In the genomic region with DNA sequence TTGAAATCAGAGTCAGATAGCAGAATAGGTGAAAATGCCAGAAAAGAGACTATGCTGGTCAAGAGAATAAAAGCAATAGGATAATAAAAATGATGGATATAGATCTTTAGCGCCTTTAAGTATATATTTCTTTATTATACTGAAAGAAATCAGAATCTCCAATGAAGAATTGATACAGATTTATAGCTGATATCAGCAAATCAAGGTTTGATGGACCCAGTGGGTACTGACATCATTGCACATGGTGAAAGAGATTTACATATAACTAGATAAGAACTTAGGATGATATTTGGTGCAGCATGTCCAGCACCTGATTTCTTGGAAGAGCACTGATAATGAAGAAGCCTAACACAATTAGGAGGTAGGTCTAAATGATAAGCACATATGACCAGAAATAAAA, we compare ENCODE assay signal across 39 cellular contexts. TPM values are rescaled to one million over a fixed set of nuclear protein-coding genes. Genes with fewer than 3 reads are reported as not detected.
"Had no signal": no experiment of that assay in that cellular context is flagged by ENCODE, and none has a peak within 500 bp of the region (broad histone marks: within the 10 kb centered on the region; RNA-seq: fewer than 3 reads in every experiment).

No MANE protein-coding gene starts in this region.

- H3K36me3 ChIP-seq: MG63 had no signal

- H3K9me3 ChIP-seq: MG63 had no signal

- H3K4me3 ChIP-seq: MG63 had no signal

- DNase-seq: Kasumi-1, MG63, MM.1S, MV-4-11, NCI-H1048, NCI-H1092, NCI-H1092 treated with DMSO at 0.1 percent for 48 hours, NCI-H1105, NCI-H1105 treated with DMSO at 0.1 percent for 48 hours, NCI-H1417, NCI-H1417 treated with DMSO at 0.1 percent for 48 hours, NCI-H1436, NCI-H1436 treated with DMSO at 0.1 percent for 48 hours, NCI-H146, NCI-H1694, NCI-H1694 treated with DMSO at 0.1 percent for 48 hours, NCI-H187, NCI-H187 treated with DMSO at 0.1 percent for 48 hours, NCI-H1930, NCI-H2029, NCI-H2029 treated with DMSO at 0.1 percent for 48 hours, NCI-H2081, NCI-H2081 treated with DMSO at 0.1 percent for 48 hours, NCI-H2107, NCI-H2171, NCI-H2171 treated with DMSO at 0.1 percent for 48 hours, NCI-H2227 treated with DMSO at 0.1 percent for 48 hours, NCI-H226, NCI-H345, NCI-H446, NCI-H446 treated with DMSO at 0.1 percent for 48 hours, NCI-H510A, NCI-H510A treated with DMSO at 0.1 percent for 48 hours, NCI-H524, NCI-H524 treated with DMSO at 0.1 percent for 48 hours, NCI-H526 had no signal

- H3K27me3 ChIP-seq: MG63 had no signal

RNA-seq across cellular contexts. Expression of a gene that starts 18.2 kb away (rescaled TPM):
- total RNA-seq: LHCN-M2, M059J, MCF 10A had no signal
